19 cellular contexts compared by ENCODE assay signal in the genomic region with DNA sequence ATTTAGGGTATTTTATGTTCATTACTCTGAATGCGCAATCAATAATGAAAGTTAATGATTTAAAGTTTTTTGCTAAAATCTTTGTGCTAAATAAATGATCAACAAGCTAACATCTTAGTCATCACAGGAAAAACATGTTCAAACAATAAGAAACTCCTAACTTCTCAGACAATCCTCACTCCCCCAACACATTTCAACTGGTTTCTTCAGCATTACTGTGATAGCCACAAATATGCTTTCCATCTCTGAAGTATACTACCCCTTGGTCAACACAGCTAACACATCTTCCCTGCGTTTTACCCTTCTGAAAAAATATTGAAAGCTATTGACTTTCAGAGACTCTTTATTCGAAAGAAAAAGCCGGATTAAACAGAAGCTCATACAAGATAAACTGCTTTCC.
DNase-seq lines count a peak whose midpoint lies in the region; ATAC-seq and TF ChIP-seq lines count a peak whose summit lies in the region.
"Had no signal": no experiment of that assay in that cellular context is flagged by ENCODE, and none has a peak within 500 bp of the region (broad histone marks: within the 10 kb centered on the region; RNA-seq: fewer than 3 reads in every experiment).

No MANE protein-coding gene starts in this region.

- H3K4me3 ChIP-seq in upper lobe of right lung, result no peak overlapping the region
- H3K4me3 ChIP-seq: HAP-1 had no signal

- no peak for TF ChIP-seq CTCF in upper lobe of right lung (IDR thresholded peaks at IDR 0.05)

- H3K4me1 ChIP-seq in upper lobe of right lung, result peaks cover 4% of the 10 kb centered on the region

- H3K27me3 Mint-ChIP-seq in activated naive CD8-positive, alpha-beta T cell, result no peaks in the 10 kb centered on the region
- no peaks in the 10 kb centered on the region for H3K27me3 Mint-ChIP-seq in activated naive CD8-positive, alpha-beta T cell treated with anti-CD3 and anti-CD28 coated beads for 36 hours
- H3K27me3 Mint-ChIP-seq in memory B cell, result no peaks in the 10 kb centered on the region

- peaks cover 82% of the 10 kb centered on the region for H3K4me1 Mint-ChIP-seq in activated naive CD8-positive, alpha-beta T cell (ENCODE audit: low read depth)
- peaks cover 52% of the 10 kb centered on the region for H3K4me1 Mint-ChIP-seq in activated naive CD8-positive, alpha-beta T cell treated with anti-CD3 and anti-CD28 coated beads for 36 hours
- H3K4me1 Mint-ChIP-seq in memory B cell, result peaks cover 3% of the 10 kb centered on the region

- peaks cover 19% of the 10 kb centered on the region for H3K36me3 ChIP-seq in upper lobe of right lung

- no peak for DNase-seq in activated naive CD8-positive, alpha-beta T cell treated with anti-CD3 and anti-CD28 coated beads for 36 hours
- DNase-seq in amniotic epithelial cell (ENCODE audit: low read depth) (peak; percentile 70), memory B cell (ENCODE audit: low spot score in 2 of 2) (no peak), upper lobe of right lung (no peak), GM03348 (ENCODE audit: low spot score) (no peak)
- DNase-seq: 8988T, KBM-7, MM.1S, NCI-H1092, NCI-H1436, NCI-H187 treated with DMSO at 0.1 percent for 48 hours, NCI-H2107, NCI-H446 treated with DMSO at 0.1 percent for 48 hours, NCI-H526 treated with DMSO at 0.1 percent for 48 hours, Right ventricle myocardium superior had no signal

- H3K9me3 Mint-ChIP-seq in activated naive CD8-positive, alpha-beta T cell (ENCODE audit: low read depth), result peaks cover 3% of the 10 kb centered on the region
- no peaks in the 10 kb centered on the region for H3K9me3 Mint-ChIP-seq in activated naive CD8-positive, alpha-beta T cell treated with anti-CD3 and anti-CD28 coated beads for 36 hours
- H3K9me3 Mint-ChIP-seq in memory B cell, result no peaks in the 10 kb centered on the region

- no peak overlapping the region for H3K4me3 Mint-ChIP-seq in activated naive CD8-positive, alpha-beta T cell
- no peak overlapping the region for H3K4me3 Mint-ChIP-seq in activated naive CD8-positive, alpha-beta T cell treated with anti-CD3 and anti-CD28 coated beads for 36 hours
- no peak overlapping the region for H3K4me3 Mint-ChIP-seq in memory B cell
- H3K4me3 Mint-ChIP-seq: CD14-positive monocyte had no signal

- peak overlapping the region; percentile 30 for H3K27ac Mint-ChIP-seq in activated naive CD8-positive, alpha-beta T cell
- no peak overlapping the region for H3K27ac Mint-ChIP-seq in activated naive CD8-positive, alpha-beta T cell treated with anti-CD3 and anti-CD28 coated beads for 36 hours
- peak overlapping the region; percentile 35 for H3K27ac Mint-ChIP-seq in memory B cell
- H3K27ac Mint-ChIP-seq: CD14-positive monocyte had no signal

- intact Hi-C loops in upper lobe of right lung (cut with DNase I), result no loop called here

- peaks cover 49% of the 10 kb centered on the region for H3K36me3 Mint-ChIP-seq in activated naive CD8-positive, alpha-beta T cell
- peaks cover 66% of the 10 kb centered on the region for H3K36me3 Mint-ChIP-seq in activated naive CD8-positive, alpha-beta T cell treated with anti-CD3 and anti-CD28 coated beads for 36 hours
- H3K36me3 Mint-ChIP-seq in memory B cell, result peaks cover 46% of the 10 kb centered on the region

- H3K27ac ChIP-seq in upper lobe of right lung, result no peak overlapping the region

- H3K9me3 ChIP-seq in upper lobe of right lung, result no peaks in the 10 kb centered on the region
- H3K9me3 ChIP-seq: HAP-1 had no signal

- H3K27me3 ChIP-seq in upper lobe of right lung, result no peaks in the 10 kb centered on the region

- no peak for ATAC-seq in memory B cell (ENCODE audit: low read depth)
- ATAC-seq in upper lobe of right lung, result no peak
- no peak for ATAC-seq in HG03565 (IDR thresholded peaks at IDR 0.05; ENCODE audit: unreplicated experiment)
